ENCODE assay signal across 1 cellular context in genomic region chr17:14405189-14405588, GRCh38.
TF ChIP-seq lines count a peak whose summit lies in the region.

No MANE protein-coding gene starts in this region.

TF ChIP-seq in HepG2, 621 proteins besides CTCF, POLR2A, EP300 and RAD21 (continued from another document):
- TF ChIP-seq AKNA (CRISPR knock-in tag; IDR thresholded peaks at IDR 0.05; ENCODE audit: borderline replicate concordance) (no peak), ZKSCAN8 (CRISPR knock-in tag; IDR thresholded peaks at IDR 0.05; ENCODE audit: borderline replicate concordance) (no peak), SETDB1 (CRISPR knock-in tag; IDR thresholded peaks at IDR 0.05; ENCODE audit: borderline replicate concordance) (no peak), NRL (CRISPR knock-in tag; IDR thresholded peaks at IDR 0.05; ENCODE audit: borderline replicate concordance) (no peak), RBM22 (optimal IDR thresholded peaks at IDR 0.05; ENCODE audit: low read length) (peak; percentile 75), TIGD3 (CRISPR knock-in tag; IDR thresholded peaks at IDR 0.05; ENCODE audit: borderline replicate concordance) (no peak), KAT7 (CRISPR knock-in tag; IDR thresholded peaks at IDR 0.05; ENCODE audit: borderline replicate concordance) (no peak), CENPX (CRISPR knock-in tag; IDR thresholded peaks at IDR 0.05) (no peak), NFYC (CRISPR knock-in tag; IDR thresholded peaks at IDR 0.05) (no peak), WIZ (CRISPR knock-in tag; IDR thresholded peaks at IDR 0.05) (no peak), HIVEP1 (CRISPR knock-in tag; IDR thresholded peaks at IDR 0.05) (no peak), MEF2D (CRISPR knock-in tag; IDR thresholded peaks at IDR 0.05) (no peak)
TF ChIP-seq in HepG2: peak in this region for 2.
